ENCODE assay signal across 18 cellular contexts in genomic region chr4:67403342-67403741, GRCh38.
DNase-seq lines count a peak whose midpoint lies in the region; ATAC-seq and TF ChIP-seq lines count a peak whose summit lies in the region.
"Had no signal": no experiment of that assay in that cellular context is flagged by ENCODE, and none has a peak within 500 bp of the region (broad histone marks: within the 10 kb centered on the region; RNA-seq: fewer than 3 reads in every experiment).

No MANE protein-coding gene starts in this region.

- TF ChIP-seq POLR2A in heart left ventricle (IDR thresholded peaks at IDR 0.05): no peak

- no peaks in the 10 kb centered on the region for H3K27me3 Mint-ChIP-seq in stimulated activated memory B cell treated with anti-CD40 and anti-IgM and Interleukin-4, amounts not matched to agents 10 μg/mL and 1 μg/mL and 100 μg/mL, for 72 hours
- H3K27me3 Mint-ChIP-seq in MCF 10A (ENCODE audit: insufficient read depth, unreplicated experiment): no peaks in the 10 kb centered on the region
- H3K27me3 Mint-ChIP-seq: CD4-positive, CD25-positive, alpha-beta regulatory T cell had no signal

- H3K4me1 ChIP-seq in hepatocyte (ENCODE audit: insufficient read depth): no peaks in the 10 kb centered on the region
- no peaks in the 10 kb centered on the region for H3K4me1 ChIP-seq in heart left ventricle

- no peaks in the 10 kb centered on the region for H3K27me3 ChIP-seq in hepatocyte
- H3K27me3 ChIP-seq in heart left ventricle: no peaks in the 10 kb centered on the region

- H3K27ac Mint-ChIP-seq in stimulated activated memory B cell treated with anti-CD40 and anti-IgM and Interleukin-4, amounts not matched to agents 10 μg/mL and 1 μg/mL and 100 μg/mL, for 72 hours: no peak overlapping the region
- H3K27ac Mint-ChIP-seq in MCF 10A (ENCODE audit: low read depth, unreplicated experiment): no peak overlapping the region
- H3K27ac Mint-ChIP-seq: CD4-positive, CD25-positive, alpha-beta regulatory T cell; CD8-positive, alpha-beta T cell; GM23338; H9 had no signal

- H4K20me1 ChIP-seq in hepatocyte (ENCODE audit: insufficient read depth, poor library complexity, severe bottlenecking): no peaks in the 10 kb centered on the region

- H3K4me3 ChIP-seq in hepatocyte: no peak overlapping the region
- no peak overlapping the region for H3K4me3 ChIP-seq in heart left ventricle
- H3K4me3 ChIP-seq: GM12878, GM23338 had no signal

- H3K36me3 ChIP-seq in hepatocyte (replicated peaks; ENCODE audit: insufficient read depth, low read depth) (no peaks in the 10 kb centered on the region), heart left ventricle (no peaks in the 10 kb centered on the region)

- H3K79me2 ChIP-seq in hepatocyte: no peaks in the 10 kb centered on the region

- intact Hi-C loops in MCF 10A (cut with micrococcal nuclease): no loop called here
- intact Hi-C loops in heart left ventricle (cut with DNase I): no loop called here

- BruUV-seq in MCF 10A (replicated peaks; lab: Mats Ljungman, UMichigan): no TSS peak

- no peaks in the 10 kb centered on the region for H3K4me1 Mint-ChIP-seq in stimulated activated memory B cell treated with anti-CD40 and anti-IgM and Interleukin-4, amounts not matched to agents 10 μg/mL and 1 μg/mL and 100 μg/mL, for 72 hours
- H3K4me1 Mint-ChIP-seq in MCF 10A (ENCODE audit: insufficient read depth, unreplicated experiment): no peaks in the 10 kb centered on the region
- H3K4me1 Mint-ChIP-seq: CD4-positive, CD25-positive, alpha-beta regulatory T cell had no signal

- CTCF ChIA-PET in MCF 10A (lab: Yijun Ruan, JAX): interaction anchor here (1.2 to 1.6 kb wide), 2 partner anchors 8 to 10 kb away, joined by 5 to 10 read pairs; no protein-coding TSS in a partner anchor

- H3K27ac ChIP-seq in hepatocyte (peak overlapping the region; percentile 73), heart left ventricle (no peak overlapping the region)

- POLR2A ChIA-PET in MCF 10A (lab: Yijun Ruan, JAX): no interaction called here

- TF ChIP-seq CTCF in hepatocyte (IDR thresholded peaks at IDR 0.05; ENCODE audit: poor library complexity) (no peak), MCF 10A (IDR thresholded peaks at IDR 0.05; ENCODE audit: unreplicated experiment) (no peak), heart left ventricle (IDR thresholded peaks at IDR 0.05) (no peak)

- H2AFZ ChIP-seq in hepatocyte: no peak overlapping the region
- H2AFZ ChIP-seq: GM23338 had no signal

- ATAC-seq in stimulated activated memory B cell treated with anti-CD40 and anti-IgM and Interleukin-4, amounts not matched to agents 10 μg/mL and 1 μg/mL and 100 μg/mL, for 72 hours: peak; percentile 24
- no peak for ATAC-seq in heart left ventricle
- ATAC-seq: CD8-positive, alpha-beta T cell; GM12878; HCT116 had no signal

- H3K9me3 ChIP-seq in hepatocyte (ENCODE audit: low read depth) (no peaks in the 10 kb centered on the region), heart left ventricle (peaks cover 0 to 13% (median 0%) of the 10 kb centered on the region in 12 donors)
- H3K9me3 ChIP-seq: Caco-2 had no signal

- H3K4me3 Mint-ChIP-seq in stimulated activated memory B cell treated with anti-CD40 and anti-IgM and Interleukin-4, amounts not matched to agents 10 μg/mL and 1 μg/mL and 100 μg/mL, for 72 hours: no peak overlapping the region
- H3K4me3 Mint-ChIP-seq in MCF 10A (ENCODE audit: unreplicated experiment): no peak overlapping the region
- H3K4me3 Mint-ChIP-seq: CD4-positive, CD25-positive, alpha-beta regulatory T cell; CD8-positive, alpha-beta T cell; GM23338; H9 had no signal

- no peak overlapping the region for H3K4me2 ChIP-seq in hepatocyte
- H3K4me2 ChIP-seq: GM23338 had no signal

- peak; percentile 32 for DNase-seq in OCI-M1 (lab: John Stamatoyannopoulos, UW)
- DNase-seq in amniotic epithelial cell (ENCODE audit: low read depth): peak; percentile 35
- DNase-seq in hepatocyte (ENCODE audit: low spot score): peak; percentile 27
- DNase-seq in MCF 10A (ENCODE audit: unreplicated experiment): no peak
- DNase-seq in activated effector memory CD4-positive, alpha-beta T cell treated with Interleukin-2 at 50 U/mL for 16 hours: no peak
- DNase-seq in heart left ventricle: no peak
- DNase-seq: C1 segment of cervical spinal cord; Caco-2; CD4-positive, CD25-positive, alpha-beta regulatory T cell; CD8-positive, alpha-beta T cell; DMS153; EL; GDM1; H9 had no signal

- peaks cover 5% of the 10 kb centered on the region for H3K9me3 Mint-ChIP-seq in stimulated activated memory B cell treated with anti-CD40 and anti-IgM and Interleukin-4, amounts not matched to agents 10 μg/mL and 1 μg/mL and 100 μg/mL, for 72 hours
- no peaks in the 10 kb centered on the region for H3K9me3 Mint-ChIP-seq in MCF 10A (ENCODE audit: unreplicated experiment)

- H3K36me3 Mint-ChIP-seq in stimulated activated memory B cell treated with anti-CD40 and anti-IgM and Interleukin-4, amounts not matched to agents 10 μg/mL and 1 μg/mL and 100 μg/mL, for 72 hours: no peaks in the 10 kb centered on the region
- no peaks in the 10 kb centered on the region for H3K36me3 Mint-ChIP-seq in MCF 10A (ENCODE audit: insufficient read depth, unreplicated experiment)
- H3K36me3 Mint-ChIP-seq: CD4-positive, CD25-positive, alpha-beta regulatory T cell; CD8-positive, alpha-beta T cell had no signal

- H3K9me2 ChIP-seq in hepatocyte (replicated peaks; ENCODE audit: insufficient read depth): no peaks in the 10 kb centered on the region

Comparison
In these comparisons a context has a peak if more than half of its experiments do, and no peak if none do; other contexts are left out.
1. DNase-seq: peak in OCI-M1 (single experiment), amniotic epithelial cell (single experiment) and hepatocyte (single experiment); none in MCF 10A (single experiment), activated effector memory CD4-positive, alpha-beta T cell treated with Interleukin-2 at 50 U/mL for 16 hours (single experiment) and heart left ventricle (0 of 5).